Comparison of ENCODE assay signal across 9 cellular contexts in the genomic region with DNA sequence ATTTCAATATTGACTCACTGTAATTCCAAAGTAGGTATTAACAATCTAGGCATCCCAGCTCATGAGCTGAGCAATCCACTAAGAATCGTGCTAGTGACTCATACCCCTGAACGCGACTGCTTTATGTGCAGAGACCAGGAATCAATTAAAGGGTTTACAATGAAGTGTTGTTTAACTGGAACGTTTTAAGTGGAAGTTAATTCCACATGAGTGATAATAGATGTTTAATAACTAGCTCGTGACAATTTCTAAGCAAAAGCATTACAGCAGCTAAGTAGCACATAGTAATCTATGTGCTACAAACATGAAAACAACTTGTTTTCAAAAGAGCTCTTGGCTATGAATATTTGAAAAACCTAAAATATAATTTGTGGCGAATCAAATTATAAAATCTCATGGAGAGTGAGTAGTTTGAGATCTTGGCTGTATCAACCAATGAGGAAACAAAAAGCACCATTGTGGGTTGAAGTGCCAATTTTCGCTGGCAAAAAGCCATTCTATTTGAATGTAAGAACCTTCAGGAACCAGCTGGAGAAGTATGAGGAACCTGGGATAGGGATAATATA. TPM values are rescaled to one million over a fixed set of nuclear protein-coding genes. Genes with fewer than 3 reads are reported as not detected.
DNase-seq lines count a peak whose midpoint lies in the region; ATAC-seq and TF ChIP-seq lines count a peak whose summit lies in the region.
"Had no signal": no experiment of that assay in that cellular context is flagged by ENCODE, and none has a peak within 500 bp of the region (broad histone marks: within the 10 kb centered on the region; RNA-seq: fewer than 3 reads in every experiment).

No MANE protein-coding gene starts in this region.

- H3K4me3 ChIP-seq in GM23248, result peak overlapping the region; percentile 61
- H3K4me3 ChIP-seq in neural progenitor cell, result no peak overlapping the region

- H3K27me3 ChIP-seq in GM23248 (replicated peaks; ENCODE audit: insufficient read depth), result no peaks in the 10 kb centered on the region
- no peaks in the 10 kb centered on the region for H3K27me3 ChIP-seq in neural progenitor cell

- 1% methylated on average over 7 of the region's 7 CpGs for WGBS in GM23248 (ENCODE audit: low coverage in 1 of 2, low lambda C conversion rate in 2 of 2, missing lambda C conversion rate in 2 of 2), 2 experiments

- H3K9ac ChIP-seq in GM23248 (peak overlapping the region; percentile 54), neural progenitor cell (no peak overlapping the region)

- intact Hi-C loops in posterior cingulate gyrus (cut with DNase I), result no loop called here

- H3K4me1 ChIP-seq in GM23248 (ENCODE audit: insufficient read depth) (peaks cover 45% of the 10 kb centered on the region), neural progenitor cell (no peaks in the 10 kb centered on the region)

- no peaks in the 10 kb centered on the region for H3K36me3 Mint-ChIP-seq in chondrocyte (ENCODE audit: low read depth)
- H3K36me3 Mint-ChIP-seq in neural progenitor cell, result peaks cover 18% of the 10 kb centered on the region

- H3K9me3 ChIP-seq in GM23248 (ENCODE audit: low read depth), result no peaks in the 10 kb centered on the region
- no peaks in the 10 kb centered on the region for H3K9me3 ChIP-seq in neural progenitor cell (ENCODE audit: low read depth)

- H3K27ac ChIP-seq in GM23248, result peak overlapping the region; percentile 78
- no peak overlapping the region for H3K27ac ChIP-seq in neural progenitor cell

- H3K27ac Mint-ChIP-seq in chondrocyte (ENCODE audit: unreplicated experiment) (peak overlapping the region; percentile 84), neural progenitor cell (no peak overlapping the region)

- H4K20me1 ChIP-seq in GM23248 (ENCODE audit: insufficient read depth), result no peaks in the 10 kb centered on the region
- peaks cover 91% of the 10 kb centered on the region for H4K20me1 ChIP-seq in neural progenitor cell (ENCODE audit: low read depth)

- in situ Hi-C loops in GM23248 (cut with MboI), result no loop called here

- no peak for ATAC-seq in left lobe of liver

- H3K79me2 ChIP-seq in GM23248 (ENCODE audit: insufficient read depth) (peaks cover 93% of the 10 kb centered on the region), neural progenitor cell (ENCODE audit: low read depth) (peaks cover 100% of the 10 kb centered on the region)

- peaks cover 34% of the 10 kb centered on the region for H3K4me1 Mint-ChIP-seq in chondrocyte (ENCODE audit: low read depth)
- peaks cover 13% of the 10 kb centered on the region for H3K4me1 Mint-ChIP-seq in neural progenitor cell

- H3F3A ChIP-seq in GM23248 (ENCODE audit: insufficient read depth), result peaks cover 31% of the 10 kb centered on the region
- H3F3A ChIP-seq in neural progenitor cell (ENCODE audit: low read depth), result peaks cover 12% of the 10 kb centered on the region

- H3K27me3 Mint-ChIP-seq in chondrocyte (ENCODE audit: low read depth) (no peaks in the 10 kb centered on the region), neural progenitor cell (ENCODE audit: insufficient read depth, low read depth) (peaks cover 2% of the 10 kb centered on the region)

- H3K4me3 Mint-ChIP-seq in chondrocyte (ENCODE audit: unreplicated experiment) (peak overlapping the region; percentile 18), neural progenitor cell (no peak overlapping the region)

- H3K4me2 ChIP-seq in GM23248 (ENCODE audit: unreplicated experiment) (peak overlapping the region; percentile 84), neural progenitor cell (no peak overlapping the region)

- H3K9me3 Mint-ChIP-seq in chondrocyte (ENCODE audit: low read depth), result no peaks in the 10 kb centered on the region
- no peaks in the 10 kb centered on the region for H3K9me3 Mint-ChIP-seq in neural progenitor cell

- TF ChIP-seq CTCF in chondrocyte (IDR thresholded peaks at IDR 0.05) (no peak), neural progenitor cell (IDR thresholded peaks at IDR 0.05) (no peak)

- DNase-seq in GM23248 (peak; percentile 96), NCI-H2196 (lab: John Stamatoyannopoulos, UW; ENCODE audit: unreplicated experiment) (peak; percentile 88), chondrocyte (ENCODE audit: low spot score) (no peak), renal cortical epithelial cell (ENCODE audit: low read depth) (peak; percentile 98), mucosa of gallbladder (ENCODE audit: low spot score) (no peak), posterior cingulate gyrus (no peak), left lobe of liver (ENCODE audit: low spot score) (no peak), neural progenitor cell (ENCODE audit: low spot score) (no peak)
- DNase-seq: SHP77 treated with DMSO at 0.1 percent for 48 hours had no signal

- H3K36me3 ChIP-seq in GM23248 (ENCODE audit: low read depth), result 0 out of 2 replicates have a peak, but pooled peaks cover 4% of the 10 kb centered on the region
- H3K36me3 ChIP-seq in neural progenitor cell, result peaks cover 3% of the 10 kb centered on the region

- H3K9me2 ChIP-seq in GM23248 (ENCODE audit: insufficient read depth), result no peaks in the 10 kb centered on the region

- H2AFZ ChIP-seq in GM23248 (0 out of 2 replicates have a peak overlapping the region, but pooled peaks have one; percentile 19), neural progenitor cell (replicated peaks) (no peak overlapping the region)

RNA-seq across cellular contexts. Expression of gene GJC1, which starts 9.4 kb away (rescaled TPM):
- 18.4 and 19.1 TPM in 2 replicates for total RNA-seq in GM23248 (2014; rRNA removed; shearing (Covaris generic))
- 13.6 and 15.2 TPM in 2 replicates for polyA plus RNA-seq in GM23248 (2016; fragmentation: Nextera tagmentation; extraction: Ambion mirVana)
- total RNA-seq in chondrocyte, result 26.8 to 50.5 TPM (median 46.4 TPM) in 3 replicates
- 43.2 and 79.9 TPM in 2 replicates for total RNA-seq in renal cortical epithelial cell
- total RNA-seq in mucosa of gallbladder, result 17.3 TPM
- total RNA-seq in left lobe of liver, result 0.53 TPM
- 63.4 and 76.9 TPM in 2 replicates for total RNA-seq in neural progenitor cell (ENCODE audit: low replicate concordance)

RNA-seq across cellular contexts. Expression of gene HIGD1B, which starts 27.0 kb away (rescaled TPM):
- not detected in 2 replicates for total RNA-seq in GM23248 (2014; rRNA removed; shearing (Covaris generic))
- polyA plus RNA-seq in GM23248 (2016; fragmentation: Nextera tagmentation; extraction: Ambion mirVana), result not detected in 2 replicates
- total RNA-seq in chondrocyte, result 0.82 to 0.97 TPM in 2 of 3 replicates, not detected in the other
- not detected in 2 replicates for total RNA-seq in renal cortical epithelial cell
- total RNA-seq in mucosa of gallbladder, result 7.2 TPM
- total RNA-seq in left lobe of liver, result not detected
- not detected in 2 replicates for total RNA-seq in neural progenitor cell (ENCODE audit: low replicate concordance)

Comparison
In these comparisons a context has a peak if more than half of its experiments do, and no peak if none do; other contexts are left out.
1. DNase-seq: peak in GM23248 (single experiment), NCI-H2196 (single experiment) and renal cortical epithelial cell (single experiment); none in chondrocyte (single experiment), mucosa of gallbladder (single experiment), posterior cingulate gyrus (0 of 10), left lobe of liver (single experiment) and neural progenitor cell (single experiment).
2. RNA of gene GJC1, which starts 9.4 kb away (total RNA-seq): 63.4 to 76.9 TPM in neural progenitor cell, 26.8 to 50.5 TPM in chondrocyte, 43.2 to 79.9 TPM in renal cortical epithelial cell, 18.4 to 19.1 TPM in GM23248 and 17.3 TPM in mucosa of gallbladder (single experiment); 0.53 TPM in left lobe of liver (single experiment); every median in the first group is over 10 times any median in the second.